Comparison of ENCODE assay signal across 9 cellular contexts in the genomic region with DNA sequence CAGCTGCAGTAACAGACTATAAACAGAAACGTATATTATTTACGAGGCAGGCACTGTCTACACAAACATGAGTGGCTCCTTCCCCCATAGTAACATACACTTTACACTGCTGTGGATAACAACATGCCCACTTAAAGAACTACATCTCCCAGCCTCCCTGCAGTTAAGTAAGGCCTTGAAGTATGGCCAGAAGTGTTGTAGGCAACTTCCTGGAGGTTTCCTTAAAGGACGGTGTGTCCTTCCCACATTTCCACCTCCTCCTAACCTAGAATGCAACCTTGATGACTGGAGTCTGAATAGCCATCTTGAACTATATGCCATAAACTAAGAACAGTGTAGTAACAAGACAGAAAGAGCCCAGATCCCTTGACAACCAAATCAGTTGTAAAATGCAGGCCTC. TPM values are rescaled to one million over a fixed set of nuclear protein-coding genes. Genes with fewer than 3 reads are reported as not detected.
A peak's percentile ranks its signal among the peaks of the same experiment; 100 is the strongest.
DNase-seq lines count a peak whose midpoint lies in the region; ATAC-seq, FAIRE-seq and TF ChIP-seq lines count a peak whose summit lies in the region.
"Had no signal": no experiment of that assay in that cellular context is flagged by ENCODE, and none has a peak within 500 bp of the region (broad histone marks: within the 10 kb centered on the region; RNA-seq: fewer than 3 reads in every experiment).

No MANE protein-coding gene starts in this region.

- peaks cover 42% of the 10 kb centered on the region for H3K4me1 Mint-ChIP-seq in nephron progenitor cell

- no peak overlapping the region for H3K4me3 Mint-ChIP-seq in nephron progenitor cell

- intact Hi-C loops in endothelial cell of umbilical vein (cut with micrococcal nuclease), result no loop called here
- intact Hi-C loops in lower leg skin (cut with DNase I; ENCODE audit: low total_unique reads), result no loop called here
- intact Hi-C loops in posterior vena cava (cut with DNase I), result no loop called here
- intact Hi-C loops in PC-9 (cut with micrococcal nuclease; ENCODE audit: unreplicated experiment), result no loop called here

- no TSS peak for BruUV-seq in endothelial cell of umbilical vein (replicated peaks; lab: Mats Ljungman, UMichigan)
- BruUV-seq in PC-9 (replicated peaks; lab: Mats Ljungman, UMichigan), result no TSS peak

- H3K4me1 ChIP-seq in endothelial cell of umbilical vein (ENCODE audit: control insufficient read depth, extremely low read depth, insufficient read depth, low read length), result peaks cover 3% of the 10 kb centered on the region
- no peaks in the 10 kb centered on the region for H3K4me1 ChIP-seq in PC-9 (replicated peaks; ENCODE audit: insufficient read depth)
- H3K4me1 ChIP-seq: prostate gland had no signal

- CTCF ChIA-PET in endothelial cell of umbilical vein (lab: Charles Lee) (interaction anchor here (0.9 to 2.8 kb wide), 9 partner anchors 8 to 116 kb away, joined by 3 to 18 read pairs (median 5); partner anchors contain the start of gene MED13L), PC-9 (lab: Charles Lee) (no interaction called here)

- H3K27ac ChIP-seq in endothelial cell of umbilical vein (ENCODE audit: insufficient read depth, low read depth, low read length) (no peak overlapping the region), PC-9 (no peak overlapping the region)
- H3K27ac ChIP-seq: prostate gland had no signal

- no peaks in the 10 kb centered on the region for H3K27me3 Mint-ChIP-seq in nephron progenitor cell (ENCODE audit: low read depth, poor library complexity)

- no peak overlapping the region for H3K9ac ChIP-seq in endothelial cell of umbilical vein (replicated peaks; ENCODE audit: extremely low read depth, insufficient read depth, low read length)

- dilution Hi-C loops in endothelial cell of umbilical vein (cut with MboI; ENCODE audit: extremely low pct_ligation_motif_present, low sequenced_read_pairs), result no loop called here

- DNase-seq in DMS 273 treated with DMSO at 0.1 percent for 48 hours (lab: John Stamatoyannopoulos, UW) (peak; percentile 18), NCI-H226 (peak; percentile 13), endothelial cell of umbilical vein (ENCODE audit: low read depth, low spot score) (peak; percentile 42), nephron progenitor cell (no peak), lower leg skin (ENCODE audit: low spot score in 2 of 2) (no peak), posterior vena cava (ENCODE audit: low spot score) (no peak), PC-9 (no peak)

- POLR2A ChIA-PET in endothelial cell of umbilical vein (lab: Charles Lee) (interaction anchor here (0.6 kb wide), 1 partner anchor 368 kb away, joined by 4 read pairs; no protein-coding TSS in a partner anchor), PC-9 (lab: Charles Lee; ENCODE audit: unreplicated experiment) (interaction anchor here (0.5 kb wide), 1 partner anchor 95 kb away, joined by 9 read pairs; no protein-coding TSS in a partner anchor)

- no peaks in the 10 kb centered on the region for H3K9me2 ChIP-seq in PC-9 (ENCODE audit: insufficient read depth)

- H3K9me1 ChIP-seq in endothelial cell of umbilical vein (replicated peaks; ENCODE audit: control insufficient read depth, extremely low read depth, insufficient read depth, low read length), result no peaks in the 10 kb centered on the region

- H3K9me3 ChIP-seq in endothelial cell of umbilical vein (replicated peaks; ENCODE audit: control insufficient read depth, insufficient read depth, low read length) (no peaks in the 10 kb centered on the region), PC-9 (ENCODE audit: insufficient read depth, low read depth) (no peaks in the 10 kb centered on the region)
- H3K9me3 ChIP-seq: prostate gland had no signal

- H3K4me3 ChIP-seq in endothelial cell of umbilical vein (replicated peaks in 1 of 3; ENCODE audit: insufficient read depth in 1 of 3, low read depth in 1 of 3, low read length in 3 of 3), result no peak overlapping the region
- no peak overlapping the region for H3K4me3 ChIP-seq in lower leg skin (ENCODE audit: low read depth, poor library complexity, severe bottlenecking)
- no peak overlapping the region for H3K4me3 ChIP-seq in PC-9
- H3K4me3 ChIP-seq: prostate gland had no signal

- no peaks in the 10 kb centered on the region for H3K27me3 ChIP-seq in endothelial cell of umbilical vein (ENCODE audit: control insufficient read depth in 2 of 2, insufficient read depth in 2 of 2, low read length in 2 of 2)
- no peaks in the 10 kb centered on the region for H3K27me3 ChIP-seq in PC-9 (ENCODE audit: insufficient read depth, low read depth)

- peaks cover 88% of the 10 kb centered on the region for H3K79me2 ChIP-seq in endothelial cell of umbilical vein (ENCODE audit: control insufficient read depth, insufficient read depth, low read length)
- H3K79me2 ChIP-seq in PC-9 (ENCODE audit: low read depth), result peaks cover 99% of the 10 kb centered on the region

- ATAC-seq in HG03135 (IDR thresholded peaks at IDR 0.05; ENCODE audit: unreplicated experiment), result no peak

- H3K9me3 Mint-ChIP-seq in nephron progenitor cell, result peaks cover 27% of the 10 kb centered on the region

- H3K4me2 ChIP-seq in endothelial cell of umbilical vein (ENCODE audit: insufficient read depth, low read length), result no peak overlapping the region
- no peak overlapping the region for H3K4me2 ChIP-seq in PC-9

- H4K20me1 ChIP-seq in endothelial cell of umbilical vein (replicated peaks; ENCODE audit: control insufficient read depth, extremely low read depth, insufficient read depth, low read length), result peaks cover 9% of the 10 kb centered on the region
- H4K20me1 ChIP-seq in PC-9 (ENCODE audit: insufficient read depth), result peaks cover 56% of the 10 kb centered on the region

- H3K36me3 ChIP-seq in endothelial cell of umbilical vein (ENCODE audit: control insufficient read depth in 2 of 2, extremely low read depth in 1 of 2, insufficient read depth in 2 of 2, low read length in 2 of 2) (no peaks in the 10 kb centered on the region), PC-9 (ENCODE audit: low read depth) (no peaks in the 10 kb centered on the region)
- H3K36me3 ChIP-seq: prostate gland had no signal

- H2AFZ ChIP-seq in endothelial cell of umbilical vein (ENCODE audit: low read depth, low read length) (no peak overlapping the region), PC-9 (no peak overlapping the region)

- TF ChIP-seq CTCF in endothelial cell of umbilical vein (IDR thresholded peaks at IDR 0.05; ENCODE audit: extremely low read depth in 1 of 2, insufficient read depth in 1 of 2, low read depth in 1 of 2, low read length in 2 of 2), result no peak
- no peak for TF ChIP-seq CTCF in nephron progenitor cell (IDR thresholded peaks at IDR 0.05)
- no peak for TF ChIP-seq CTCF in lower leg skin (IDR thresholded peaks at IDR 0.05)
- TF ChIP-seq CTCF in PC-9 (conservative IDR thresholded peaks at IDR 0.05), result no peak

- WGBS in lower leg skin, 2 donors, result 35 to 38% methylated on average over 3 of the region's 3 CpGs

- H3K27ac Mint-ChIP-seq in nephron progenitor cell, result peak overlapping the region; percentile 89

- TF ChIP-seq POLR2A in endothelial cell of umbilical vein (IDR thresholded peaks at IDR 0.05; ENCODE audit: low read depth, low read length) (no peak), lower leg skin (IDR thresholded peaks at IDR 0.05) (no peak)

- H3K36me3 Mint-ChIP-seq in nephron progenitor cell (ENCODE audit: low read depth), result peaks cover 31% of the 10 kb centered on the region

- peaks cover 5% of the 10 kb centered on the region; the same call in 1 of the 2 replicates for H3F3A ChIP-seq in PC-9 (ENCODE audit: insufficient read depth, low read depth)

- no peak for FAIRE-seq in endothelial cell of umbilical vein (lab: Jason Lieb, UNC)

TF ChIP-seq in endothelial cell of umbilical vein, 7 proteins besides CTCF, POLR2A, EP300 and RAD21:
- TF ChIP-seq GATA2 (IDR thresholded peaks at IDR 0.05; ENCODE audit: insufficient read depth, insufficient read length, low read depth, low read length) (no peak), POLR2AphosphoS5 (IDR thresholded peaks at IDR 0.05; ENCODE audit: insufficient read depth, low read depth, low read length) (no peak), EZH2 (IDR thresholded peaks at IDR 0.05; ENCODE audit: borderline replicate concordance, low read depth, low read length, severe bottlenecking) (no peak), MAX (IDR thresholded peaks at IDR 0.05; ENCODE audit: insufficient read depth, insufficient read length) (no peak), FOS (IDR thresholded peaks at IDR 0.05; ENCODE audit: borderline replicate concordance, insufficient read depth, low read length) (no peak), MYC (IDR thresholded peaks at IDR 0.05; ENCODE audit: low read depth, low read length) (no peak), JUN (IDR thresholded peaks at IDR 0.05; ENCODE audit: borderline replicate concordance, insufficient read depth, insufficient read length, low read depth) (no peak)

RNA-seq across cellular contexts. Expression of gene MED13L, which starts 20.3 kb away (rescaled TPM):
- 82.7 and 93.6 TPM in 2 replicates for total RNA-seq in endothelial cell of umbilical vein
- polyA plus RNA-seq in endothelial cell of umbilical vein, result 22.7 and 27.4 TPM in 2 replicates
- 20.3 and 20.7 TPM in 2 replicates for polyA plus RNA-seq in endothelial cell of umbilical vein (2011; cell fraction: cytosol; rRNA removed)
- 102 and 124 TPM in 2 replicates for polyA plus RNA-seq in endothelial cell of umbilical vein (2011; cell fraction: nucleus; rRNA removed)
- 27.6 and 36.3 TPM in 2 replicates for polyA plus RNA-seq in endothelial cell of umbilical vein (2012)
- 170 and 191 TPM in 2 replicates for polyA minus RNA-seq in endothelial cell of umbilical vein
- 28.2 TPM for polyA minus RNA-seq in endothelial cell of umbilical vein (2011; cell fraction: cytosol; rRNA and poly(A)+ RNA removed)
- 380 and 552 TPM in 2 replicates for polyA minus RNA-seq in endothelial cell of umbilical vein (2011; cell fraction: nucleus; rRNA and poly(A)+ RNA removed)
- total RNA-seq in lower leg skin, result 100 to 1,000 TPM; 158 to 247 (median 166) TPM
- total RNA-seq in posterior vena cava, result 100 to 1,000 TPM; 133 to 176 TPM
- total RNA-seq in PC-9 (2021), result 89.5 and 101 TPM in 2 replicates

Comparison
In these comparisons a context has a peak if more than half of its experiments do, and no peak if none do; other contexts are left out.
1. DNase-seq: peak in DMS 273 treated with DMSO at 0.1 percent for 48 hours (single experiment), NCI-H226 (single experiment) and endothelial cell of umbilical vein (single experiment); none in nephron progenitor cell (single experiment), lower leg skin (0 of 2), posterior vena cava (single experiment) and PC-9 (0 of 2).